In the genomic region with DNA sequence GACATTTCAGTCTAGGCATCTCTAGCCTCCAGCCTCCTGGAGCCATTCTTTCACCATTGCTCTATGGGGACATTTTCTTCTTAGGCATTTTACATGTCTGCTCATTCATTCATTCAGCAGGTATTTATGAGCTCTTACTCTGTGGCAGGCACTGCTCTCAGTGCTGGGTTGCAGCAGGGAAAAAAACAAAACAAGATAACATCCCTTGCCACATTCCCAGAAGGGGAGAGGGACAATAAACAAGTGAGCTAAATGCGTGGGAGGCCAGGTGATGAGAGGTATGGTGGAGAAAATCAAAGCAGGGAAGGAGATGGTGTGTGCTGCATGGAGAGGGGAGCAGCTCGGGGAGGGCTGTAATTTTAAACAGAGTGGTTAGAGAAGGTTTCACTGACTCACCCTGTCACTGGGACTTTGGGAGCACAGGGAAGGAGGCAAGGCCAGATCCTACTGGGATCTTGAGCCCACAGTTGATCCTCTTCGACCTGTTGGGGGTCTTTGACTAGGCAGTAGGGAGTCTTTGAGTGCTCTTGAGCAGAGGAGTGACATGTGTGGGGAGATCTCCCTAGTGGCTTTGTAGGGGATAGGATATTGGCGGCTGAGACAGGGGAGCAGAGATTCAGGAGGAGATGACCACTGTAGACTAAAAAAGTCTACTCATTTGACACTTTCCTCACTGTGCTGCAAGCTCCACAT, we compare ENCODE assay signal across 17 cellular contexts. TPM values are rescaled to one million over a fixed set of nuclear protein-coding genes. Genes with fewer than 3 reads are reported as not detected.
A peak's percentile ranks its signal among the peaks of the same experiment; 100 is the strongest.
DNase-seq lines count a peak whose midpoint lies in the region; ATAC-seq and TF ChIP-seq lines count a peak whose summit lies in the region.
"Had no signal": no experiment of that assay in that cellular context is flagged by ENCODE, and none has a peak within 500 bp of the region (broad histone marks: within the 10 kb centered on the region; RNA-seq: fewer than 3 reads in every experiment).

No MANE protein-coding gene starts in this region.

- POLR2A ChIA-PET in activated CD8-positive, alpha-beta T cell treated with anti-CD3 and anti-CD28 coated beads for 36 hours (lab: Charles Lee), result interaction anchor here (0.8 to 1.2 kb wide), 2 partner anchors 21 to 22 kb away, joined by 3 read pairs; no protein-coding TSS in a partner anchor

- TF ChIP-seq EP300 in esophagus muscularis mucosa (IDR thresholded peaks at IDR 0.05) (no peak), transverse colon (IDR thresholded peaks at IDR 0.05; ENCODE audit: low read depth) (no peak)

- H3K4me3 Mint-ChIP-seq in T-helper 1 cell treated with Interleukin-12 subunit alpha and Interleukin-12 subunit beta and Interleukin-4 antibody, amounts not matched to agents 30 μg/mL and 1 μg/mL, for 36 hours, result no peak overlapping the region
- no peak overlapping the region for H3K4me3 Mint-ChIP-seq in activated CD8-positive, alpha-beta T cell treated with anti-CD3 and anti-CD28 coated beads for 36 hours
- H3K4me3 Mint-ChIP-seq: activated B cell treated with CpG ODN at 0.5 μM for 24 hours; activated naive CD8-positive, alpha-beta T cell treated with anti-CD3 and anti-CD28 coated beads for 36 hours; nephron had no signal

- peaks cover 49 to 94% (median 86%) of the 10 kb centered on the region in 4 donors for H3K4me1 ChIP-seq in esophagus muscularis mucosa
- H3K4me1 ChIP-seq in transverse colon, result peaks cover 23 to 83% (median 43%) of the 10 kb centered on the region in 4 donors
- H3K4me1 ChIP-seq in BE2C, result no peaks in the 10 kb centered on the region

- H3K4me1 Mint-ChIP-seq in T-helper 1 cell treated with Interleukin-12 subunit alpha and Interleukin-12 subunit beta and Interleukin-4 antibody, amounts not matched to agents 30 μg/mL and 1 μg/mL, for 36 hours (ENCODE audit: low read depth), result peaks cover 63% of the 10 kb centered on the region
- peaks cover 50% of the 10 kb centered on the region for H3K4me1 Mint-ChIP-seq in activated CD8-positive, alpha-beta T cell treated with anti-CD3 and anti-CD28 coated beads for 36 hours (ENCODE audit: low read depth)
- H3K4me1 Mint-ChIP-seq: activated B cell treated with CpG ODN at 0.5 μM for 24 hours had no signal

- no peak for ATAC-seq in activated CD8-positive, alpha-beta T cell treated with anti-CD3 and anti-CD28 coated beads for 36 hours
- no peak for ATAC-seq in HG02840 (IDR thresholded peaks at IDR 0.05; ENCODE audit: low FRiP score, unreplicated experiment)

- H3K27me3 Mint-ChIP-seq in T-helper 1 cell treated with Interleukin-12 subunit alpha and Interleukin-12 subunit beta and Interleukin-4 antibody, amounts not matched to agents 30 μg/mL and 1 μg/mL, for 36 hours (ENCODE audit: low read depth), result no peaks in the 10 kb centered on the region
- no peaks in the 10 kb centered on the region for H3K27me3 Mint-ChIP-seq in activated CD8-positive, alpha-beta T cell treated with anti-CD3 and anti-CD28 coated beads for 36 hours
- H3K27me3 Mint-ChIP-seq: activated naive CD8-positive, alpha-beta T cell treated with anti-CD3 and anti-CD28 coated beads for 36 hours had no signal

- TF ChIP-seq POLR2A in esophagus muscularis mucosa (IDR thresholded peaks at IDR 0.05; ENCODE audit: low read depth) (no peak), transverse colon (IDR thresholded peaks at IDR 0.05) (no peak)

- in situ Hi-C loops in transverse colon (cut with MboI; ENCODE audit: low pct_ligation_motif_present in 1 of 4, low pct_unique_long_range_greater_than_20kb in 1 of 4, low sequenced_read_pairs in 3 of 4), result no loop called here

- CTCF ChIA-PET in activated CD8-positive, alpha-beta T cell treated with anti-CD3 and anti-CD28 coated beads for 36 hours (lab: Charles Lee), result interaction anchor here (0.7 kb wide), 1 partner anchor 154 kb away, joined by 3 read pairs; no protein-coding TSS in a partner anchor

- H3K9me3 Mint-ChIP-seq in T-helper 1 cell treated with Interleukin-12 subunit alpha and Interleukin-12 subunit beta and Interleukin-4 antibody, amounts not matched to agents 30 μg/mL and 1 μg/mL, for 36 hours, result no peaks in the 10 kb centered on the region
- H3K9me3 Mint-ChIP-seq in activated CD8-positive, alpha-beta T cell treated with anti-CD3 and anti-CD28 coated beads for 36 hours, result no peaks in the 10 kb centered on the region
- H3K9me3 Mint-ChIP-seq: activated B cell treated with CpG ODN at 0.5 μM for 24 hours; activated naive CD8-positive, alpha-beta T cell treated with anti-CD3 and anti-CD28 coated beads for 36 hours; nephron had no signal

- no peak for TF ChIP-seq CTCF in activated CD8-positive, alpha-beta T cell treated with anti-CD3 and anti-CD28 coated beads for 36 hours (IDR thresholded peaks at IDR 0.05)
- no peak for TF ChIP-seq CTCF in esophagus muscularis mucosa (IDR thresholded peaks at IDR 0.05)
- TF ChIP-seq CTCF in transverse colon (IDR thresholded peaks at IDR 0.05), result no peak
- no peak for TF ChIP-seq CTCF in BE2C (IDR thresholded peaks at IDR 0.05; ENCODE audit: low read depth, low read length)

- DNase-seq in T-helper 1 cell (no peak), esophagus muscularis mucosa (ENCODE audit: extremely low spot score) (no peak), transverse colon (no peak), BE2C (no peak), HuH-7.5 (ENCODE audit: low spot score) (no peak)
- DNase-seq in activated CD8-positive, alpha-beta T cell treated with anti-CD3 and anti-CD28 coated beads for 36 hours, result no peak
- DNase-seq: 8988T; activated B cell treated with CpG ODN at 0.5 μM for 24 hours; activated naive CD8-positive, alpha-beta T cell treated with anti-CD3 and anti-CD28 coated beads for 36 hours; DMS79 treated with DMSO at 0.1 percent for 48 hours; NCI-H1930; NCI-H524 treated with DMSO at 0.1 percent for 48 hours; Peyer's patch had no signal

- intact Hi-C loops in activated CD8-positive, alpha-beta T cell treated with anti-CD3 and anti-CD28 coated beads for 36 hours (cut with micrococcal nuclease), result no loop called here
- intact Hi-C loops in esophagus muscularis mucosa (cut with DNase I), result no loop called here
- intact Hi-C loops in transverse colon (cut with DNase I; ENCODE audit: low total_unique reads), result no loop called here

- H3K4me3 ChIP-seq in esophagus muscularis mucosa, result no peak overlapping the region
- no peak overlapping the region for H3K4me3 ChIP-seq in transverse colon
- no peak overlapping the region for H3K4me3 ChIP-seq in BE2C (ENCODE audit: low read depth, low read length)
- H3K4me3 ChIP-seq: MG63, Peyer's patch had no signal

- H3K36me3 ChIP-seq in esophagus muscularis mucosa, result no peaks in the 10 kb centered on the region
- no peaks in the 10 kb centered on the region for H3K36me3 ChIP-seq in transverse colon
- no peaks in the 10 kb centered on the region for H3K36me3 ChIP-seq in BE2C
- H3K36me3 ChIP-seq: Peyer's patch had no signal

- H3K27me3 ChIP-seq in esophagus muscularis mucosa (no peaks in the 10 kb centered on the region), transverse colon (no peaks in the 10 kb centered on the region), BE2C (no peaks in the 10 kb centered on the region)
- H3K27me3 ChIP-seq: MG63, Peyer's patch had no signal

- H3K27ac ChIP-seq in esophagus muscularis mucosa (replicated peaks in 1 of 4) (peak overlapping the region; percentile 11 to 92 (median 63)), transverse colon (peak overlapping the region; percentile 14 to 69 (median 34))
- H3K27ac ChIP-seq: Peyer's patch had no signal

- peaks cover 19% of the 10 kb centered on the region for H3K36me3 Mint-ChIP-seq in T-helper 1 cell treated with Interleukin-12 subunit alpha and Interleukin-12 subunit beta and Interleukin-4 antibody, amounts not matched to agents 30 μg/mL and 1 μg/mL, for 36 hours (ENCODE audit: low read depth)
- H3K36me3 Mint-ChIP-seq in activated CD8-positive, alpha-beta T cell treated with anti-CD3 and anti-CD28 coated beads for 36 hours (ENCODE audit: low read depth), result no peaks in the 10 kb centered on the region
- H3K36me3 Mint-ChIP-seq: activated naive CD8-positive, alpha-beta T cell treated with anti-CD3 and anti-CD28 coated beads for 36 hours had no signal

- H3K9me3 ChIP-seq in esophagus muscularis mucosa (no peaks in the 10 kb centered on the region), transverse colon (no peaks in the 10 kb centered on the region), BE2C (no peaks in the 10 kb centered on the region)
- H3K9me3 ChIP-seq: MG63, Peyer's patch had no signal

- WGBS in esophagus muscularis mucosa, result 84% methylated on average over 4 of the region's 4 CpGs
- 70 to 73% methylated on average over 3 to 4 of the region's 4 CpGs for WGBS in transverse colon (ENCODE audit: low coverage in 1 of 2), 2 donors

- peak overlapping the region; percentile 55 for H3K27ac Mint-ChIP-seq in T-helper 1 cell treated with Interleukin-12 subunit alpha and Interleukin-12 subunit beta and Interleukin-4 antibody, amounts not matched to agents 30 μg/mL and 1 μg/mL, for 36 hours
- peak overlapping the region; percentile 8 for H3K27ac Mint-ChIP-seq in activated CD8-positive, alpha-beta T cell treated with anti-CD3 and anti-CD28 coated beads for 36 hours
- H3K27ac Mint-ChIP-seq: activated B cell treated with CpG ODN at 0.5 μM for 24 hours; activated naive CD8-positive, alpha-beta T cell treated with anti-CD3 and anti-CD28 coated beads for 36 hours; nephron had no signal

RNA-seq across cellular contexts. Expression of a gene that starts 17.0 kb away (rescaled TPM):
- 100 to 1,000 TPM in 1 of 2 experiments, 10 to 100 TPM in 1; 99.8 to 105 TPM for total RNA-seq in activated CD8-positive, alpha-beta T cell treated with anti-CD3 and anti-CD28 coated beads for 36 hours
- total RNA-seq in esophagus muscularis mucosa (100 to 1,000 TPM; 195 to 499 (median 259) TPM), transverse colon (100 to 1,000 TPM; 309 to 483 (median 316) TPM)
- 5.7 TPM for polyA plus RNA-seq in BE2C (2012; ENCODE audit: insufficient read depth, insufficient read length, low read depth)
